ENCODE assay signal across 1 cellular context in the genomic region with DNA sequence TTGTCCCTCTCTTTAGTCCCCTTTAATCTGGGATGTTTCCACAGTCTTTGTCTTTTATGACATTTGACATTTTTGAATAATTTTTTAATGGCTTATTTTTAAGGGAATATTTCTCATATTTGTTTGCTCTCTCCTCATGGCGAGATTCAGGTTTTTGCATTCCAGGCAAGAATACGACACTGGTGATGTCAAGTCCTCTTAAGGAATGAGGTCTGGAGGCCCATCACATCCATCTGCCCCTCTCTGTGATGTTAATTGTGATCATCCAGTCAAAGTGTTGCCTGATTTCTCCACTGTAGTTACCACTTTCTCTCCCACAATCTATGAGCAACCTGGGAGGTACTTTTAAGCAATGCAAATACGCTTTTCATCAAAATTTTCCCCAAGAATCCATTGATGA.
TF ChIP-seq lines count a peak whose summit lies in the region.

No MANE protein-coding gene starts in this region.

TF ChIP-seq in GM23338, 12 proteins besides CTCF, POLR2A, EP300 and RAD21 (continued from another document):
- TF ChIP-seq ETS1 (IDR thresholded peaks at IDR 0.05) (no peak), STAT1 (IDR thresholded peaks at IDR 0.05; ENCODE audit: unreplicated experiment) (no peak), EZH2phosphoT487 (IDR thresholded peaks at IDR 0.05; ENCODE audit: unreplicated experiment) (no peak), POLR2AphosphoS5 (IDR thresholded peaks at IDR 0.05; ENCODE audit: low read depth) (no peak), EZH2 (IDR thresholded peaks at IDR 0.05; ENCODE audit: low read depth, unreplicated experiment) (no peak), ZNF462 (CRISPR knock-in tag; IDR thresholded peaks at IDR 0.05) (0 out of 2 replicates have a peak, but pooled peaks have one; percentile 13), CREB1 (CRISPR knock-in tag; IDR thresholded peaks at IDR 0.05; ENCODE audit: low read depth) (no peak)
